9 cellular contexts compared by ENCODE assay signal in genomic region chr3:191296041-191296541, GRCh38. TPM values are rescaled to one million over a fixed set of nuclear protein-coding genes. Genes with fewer than 3 reads are reported as not detected.
DNase-seq lines count a peak whose midpoint lies in the region; ATAC-seq lines count a peak whose summit lies in the region.
"Had no signal": no experiment of that assay in that cellular context is flagged by ENCODE, and none has a peak within 500 bp of the region (broad histone marks: within the 10 kb centered on the region; RNA-seq: fewer than 3 reads in every experiment).

No MANE protein-coding gene starts in this region.

- intact Hi-C loops in Right ventricle myocardium superior (cut with DNase I), result no loop called here

- ATAC-seq in GM18867 (IDR thresholded peaks at IDR 0.05; ENCODE audit: unreplicated experiment) (peak; percentile 80), GM21825 (IDR thresholded peaks at IDR 0.05; ENCODE audit: unreplicated experiment) (peak; percentile 83), HG03469 (IDR thresholded peaks at IDR 0.05; ENCODE audit: unreplicated experiment) (peak; percentile 89), Right ventricle myocardium superior (ENCODE audit: poor library complexity) (no peak)

- DNase-seq in germinal center (ENCODE audit: low spot score) (peak; percentile 25), Right ventricle myocardium superior (no peak), T-helper 9 cell (no peak)
- no peak for DNase-seq in activated CD8-positive, alpha-beta memory T cell treated with anti-CD3 and anti-CD28 coated beads, Interleukin-2, amount 50 U/mL, for 4 hours
- DNase-seq in activated CD4-positive, alpha-beta T cell treated with anti-CD3 and anti-CD28 coated beads for 48 hours, result no peak
- DNase-seq: GDM1 had no signal

RNA-seq across cellular contexts. Expression of gene CCDC50, which starts 33.1 kb away (rescaled TPM):
- total RNA-seq in Right ventricle myocardium superior, result 50.8 TPM

RNA-seq across cellular contexts. Expression of gene UTS2B, which starts 34.2 kb away (rescaled TPM):
- 0.19 TPM for total RNA-seq in Right ventricle myocardium superior
